ENCODE assay signal across 18 cellular contexts in genomic region chrX:97968376-97969104, GRCh38.
DNase-seq lines count a peak whose midpoint lies in the region; ATAC-seq and TF ChIP-seq lines count a peak whose summit lies in the region.
"Had no signal": no experiment of that assay in that cellular context is flagged by ENCODE, and none has a peak within 500 bp of the region (broad histone marks: within the 10 kb centered on the region; RNA-seq: fewer than 3 reads in every experiment).

No MANE protein-coding gene starts in this region.

- no peak overlapping the region; a peak in 1 of 5 replicates for H3K4me3 Mint-ChIP-seq in H9
- no peak overlapping the region for H3K4me3 Mint-ChIP-seq in CD4-positive, alpha-beta T cell
- H3K4me3 Mint-ChIP-seq: CD8-positive, alpha-beta memory T cell had no signal

- H2BK20ac ChIP-seq in H9 (ENCODE audit: low read depth, low read length, poor library complexity, severe bottlenecking) = no peak overlapping the region

- H3K18ac ChIP-seq in H9 (ENCODE audit: insufficient read length, low read depth, low read length) = no peak overlapping the region

- H3K36me3 ChIP-seq in neuron (ENCODE audit: insufficient read depth, low read length) (no peaks in the 10 kb centered on the region), ascending aorta (no peaks in the 10 kb centered on the region)
- H3K36me3 ChIP-seq: BLaER1 treated with 17β-estradiol and CSF1 and Interleukin-3, amounts not matched to agents 10 nM and 100 nM; SJCRH30 had no signal

- peaks cover 38 to 45% of the 10 kb centered on the region in 2 experiments for H3K4me1 Mint-ChIP-seq in H9
- no peaks in the 10 kb centered on the region for H3K4me1 Mint-ChIP-seq in CD4-positive, alpha-beta T cell (ENCODE audit: low read depth)
- H3K4me1 Mint-ChIP-seq: CD8-positive, alpha-beta memory T cell had no signal

- no peak overlapping the region for H2BK15ac ChIP-seq in H9 (ENCODE audit: low read depth, low read length)

- peak overlapping the region; percentile 83 to 91 (median 85) for H3K27ac Mint-ChIP-seq in H9
- no peak overlapping the region for H3K27ac Mint-ChIP-seq in CD4-positive, alpha-beta T cell
- H3K27ac Mint-ChIP-seq: CD8-positive, alpha-beta memory T cell had no signal

- H3K27me3 Mint-ChIP-seq in H9 (ENCODE audit: low read depth) = no peaks in the 10 kb centered on the region
- H3K27me3 Mint-ChIP-seq in CD4-positive, alpha-beta T cell = no peaks in the 10 kb centered on the region
- H3K27me3 Mint-ChIP-seq: CD8-positive, alpha-beta memory T cell had no signal

- H3K4me2 ChIP-seq in H9 (ENCODE audit: insufficient read depth, insufficient read length, low read length) = peak overlapping the region; percentile 23
- H3K4me2 ChIP-seq: BLaER1 treated with 17β-estradiol and CSF1 and Interleukin-3, amounts not matched to agents 10 nM and 100 nM had no signal

- H2BK120ac ChIP-seq in H9 (ENCODE audit: low read depth, low read length, poor library complexity, severe bottlenecking) = no peak overlapping the region

- no peaks in the 10 kb centered on the region for H3K23me2 ChIP-seq in H9 (ENCODE audit: insufficient read length, low read depth, low read length, poor library complexity, severe bottlenecking)

- H3K23ac ChIP-seq in H9 (ENCODE audit: insufficient read length, low read depth, low read length) = no peak overlapping the region

- H4K8ac ChIP-seq in H9 (replicated peaks; ENCODE audit: insufficient read length, low read depth, low read length) = no peak overlapping the region

- H2AFZ ChIP-seq in H9 (ENCODE audit: low read length) = no peak overlapping the region
- no peak overlapping the region for H2AFZ ChIP-seq in neuron (ENCODE audit: low read depth, low read length)

- H3K4ac ChIP-seq in H9 (ENCODE audit: low read depth, low read length) = no peak overlapping the region

- H3K9me3 ChIP-seq in H9 (ENCODE audit: control insufficient read depth, low read depth, low read length) (no peaks in the 10 kb centered on the region), neuron (ENCODE audit: low read length) (no peaks in the 10 kb centered on the region), ascending aorta (no peaks in the 10 kb centered on the region)
- no peaks in the 10 kb centered on the region for H3K9me3 ChIP-seq in CD4-positive, alpha-beta T cell (ENCODE audit: control insufficient read depth, low read length)
- H3K9me3 ChIP-seq: SJCRH30 had no signal

- no peaks in the 10 kb centered on the region for H3K79me2 ChIP-seq in H9 (ENCODE audit: insufficient read depth, low read length)

- H3K14ac ChIP-seq in H9 (ENCODE audit: insufficient read depth, low read length) = no peak overlapping the region

- H2AK5ac ChIP-seq in H9 (ENCODE audit: insufficient read length, low read length) = no peak overlapping the region

- no peak overlapping the region for H3K56ac ChIP-seq in H9 (ENCODE audit: insufficient read length, low read depth, low read length)

- TF ChIP-seq CTCF in H9 (conservative IDR thresholded peaks at IDR 0.05) (no peak), ascending aorta (IDR thresholded peaks at IDR 0.05) (no peak)
- TF ChIP-seq CTCF in CD4-positive, alpha-beta T cell (IDR thresholded peaks at IDR 0.05) = no peak

- H3T11ph ChIP-seq in H9 (ENCODE audit: low read length) = no peak overlapping the region

- no CpG with 5 or more reads among the region's 7 CpGs for WGBS in H9 (ENCODE audit: extremely low coverage, insufficient read length, low lambda C conversion rate)

- H3K9me3 Mint-ChIP-seq in H9 = peaks cover 3 to 5% of the 10 kb centered on the region in 2 experiments; a peak in 3 of 5 replicates
- peaks cover 4% of the 10 kb centered on the region for H3K9me3 Mint-ChIP-seq in CD4-positive, alpha-beta T cell

- peaks cover 11 to 24% (median 13%) of the 10 kb centered on the region in 3 experiments for H3K36me3 Mint-ChIP-seq in H9 (ENCODE audit: insufficient read depth in 1 of 3, low read depth in 3 of 3)
- no peaks in the 10 kb centered on the region for H3K36me3 Mint-ChIP-seq in CD4-positive, alpha-beta T cell (ENCODE audit: low read depth)
- H3K36me3 Mint-ChIP-seq: CD8-positive, alpha-beta memory T cell had no signal

- H4K5ac ChIP-seq in H9 (ENCODE audit: insufficient read length, low read depth, low read length) = no peak overlapping the region

- DNase-seq in H9 (peak; percentile 45), amniotic epithelial cell (ENCODE audit: low read depth) (peak; percentile 1), iPS DF 4.7 (ENCODE audit: extremely low read depth, low spot score) (peak; percentile 9), ascending aorta (ENCODE audit: low spot score in 2 of 2) (no peak)
- DNase-seq in CD4-positive, alpha-beta T cell = no peak
- DNase-seq: CD8-positive, alpha-beta memory T cell; DMS79; IMR-90; NCI-H1417; NCI-H187; NCI-H2107; NCI-H345; NCI-H524 treated with DMSO at 0.1 percent for 48 hours; SJCRH30 had no signal

- intact Hi-C loops in ascending aorta (cut with DNase I) = no loop called here
- intact Hi-C loops in CD4-positive, alpha-beta T cell (cut with DNase I, micrococcal nuclease) = loop anchor here in 1 of 2 experiments (5.0 kb wide), 1 partner anchor 624 kb away; no protein-coding TSS in a partner anchor

- no peaks in the 10 kb centered on the region for H3K27me3 ChIP-seq in H9 (ENCODE audit: insufficient read depth, low read length)
- no peaks in the 10 kb centered on the region for H3K27me3 ChIP-seq in neuron (ENCODE audit: insufficient read depth, low read length)
- H3K27me3 ChIP-seq in ascending aorta = no peaks in the 10 kb centered on the region
- no peaks in the 10 kb centered on the region for H3K27me3 ChIP-seq in CD4-positive, alpha-beta T cell (ENCODE audit: control insufficient read depth, insufficient read depth, low read length)
- H3K27me3 ChIP-seq: SJCRH30 had no signal

- H3K4me3 ChIP-seq in neuron (ENCODE audit: low read length) = peak overlapping the region; percentile 23
- H3K4me3 ChIP-seq in ascending aorta = no peak overlapping the region
- H3K4me3 ChIP-seq: BLaER1 treated with 17β-estradiol and CSF1 and Interleukin-3, amounts not matched to agents 10 nM and 100 nM; SJCRH30 had no signal

- H3K4me1 ChIP-seq in H9 (ENCODE audit: insufficient read depth, low read length) = peaks cover 18% of the 10 kb centered on the region; the same call in 1 of the 2 replicates
- peaks cover 18% of the 10 kb centered on the region for H3K4me1 ChIP-seq in neuron (ENCODE audit: insufficient read depth, low read length)
- H3K4me1 ChIP-seq in ascending aorta = no peaks in the 10 kb centered on the region
- H3K4me1 ChIP-seq: BLaER1 treated with 17β-estradiol and CSF1 and Interleukin-3, amounts not matched to agents 10 nM and 100 nM; SJCRH30 had no signal

- H2BK5ac ChIP-seq in H9 (ENCODE audit: insufficient read length, low read length) = no peak overlapping the region

- POLR2A ChIA-PET in CD4-positive, alpha-beta T cell (lab: Charles Lee) = no interaction called here

- H3K27ac ChIP-seq in H9 (ENCODE audit: insufficient read length, low read depth, low read length) = peak overlapping the region; percentile 87
- H3K27ac ChIP-seq in ascending aorta = no peak overlapping the region
- no peak overlapping the region for H3K27ac ChIP-seq in CD4-positive, alpha-beta T cell (ENCODE audit: low read depth, low read length)
- H3K27ac ChIP-seq: BLaER1 treated with 17β-estradiol and CSF1 and Interleukin-3, amounts not matched to agents 10 nM and 100 nM; SJCRH30 had no signal

- no peak for ATAC-seq in GM18867 (IDR thresholded peaks at IDR 0.05; ENCODE audit: unreplicated experiment)
- no peak for ATAC-seq in CD4-positive, alpha-beta T cell (ENCODE audit: poor library complexity)
- ATAC-seq: Panc1 had no signal

- no peak overlapping the region for H3K9ac ChIP-seq in H9 (ENCODE audit: extremely low read depth, insufficient read length, low read length)
- H3K9ac ChIP-seq: BLaER1 treated with 17β-estradiol and CSF1 and Interleukin-3, amounts not matched to agents 10 nM and 100 nM had no signal

- no peaks in the 10 kb centered on the region for H4K20me1 ChIP-seq in H9 (ENCODE audit: control insufficient read depth, insufficient read depth, insufficient read length)
- H4K20me1 ChIP-seq: BLaER1 treated with 17β-estradiol and CSF1 and Interleukin-3, amounts not matched to agents 10 nM and 100 nM had no signal

- CTCF ChIA-PET in CD4-positive, alpha-beta T cell (lab: Charles Lee) = no interaction called here

- H3K79me1 ChIP-seq in H9 (ENCODE audit: insufficient read depth, low read depth, low read length, poor library complexity, severe bottlenecking) = no peaks in the 10 kb centered on the region

- no peak overlapping the region for H2BK12ac ChIP-seq in H9 (ENCODE audit: insufficient read length, low read depth, low read length)

- no peak overlapping the region for H4K91ac ChIP-seq in H9 (ENCODE audit: insufficient read length, low read depth, low read length)

Comparison
In these comparisons a context has a peak if more than half of its experiments do, and no peak if none do; other contexts are left out.
1. DNase-seq: peak in H9 (single experiment), amniotic epithelial cell (single experiment) and iPS DF 4.7 (single experiment); none in ascending aorta (0 of 2) and CD4-positive, alpha-beta T cell (0 of 10).